28 cellular contexts compared by ENCODE assay signal in genomic region chr15:51069983-51070382, GRCh38. TPM values are rescaled to one million over a fixed set of nuclear protein-coding genes. Genes with fewer than 3 reads are reported as not detected.
"Had no signal": no experiment of that assay in that cellular context is flagged by ENCODE, and none has a peak within 500 bp of the region (broad histone marks: within the 10 kb centered on the region; RNA-seq: fewer than 3 reads in every experiment).

No MANE protein-coding gene starts in this region.

- H3K4me3 ChIP-seq: SJSA1 had no signal

- ATAC-seq: activated naive CD8-positive, alpha-beta T cell treated with anti-CD3 and anti-CD28 coated beads, Interleukin-2, amount 50 U/mL, for 24 hours; activated T-cell treated with anti-CD3 and anti-CD28 coated beads, Interleukin-2, amount 50 U/mL, for 4 hours; Panc1; WTC11 had no signal

- DNase-seq: activated CD4-positive, alpha-beta memory T cell treated with anti-CD3 and anti-CD28 coated beads for 36 hours; activated CD4-positive, alpha-beta T cell treated with anti-CD3 and anti-CD28 coated beads for 4 hours; activated CD4-positive, alpha-beta T cell treated with anti-CD3 and anti-CD28 coated beads, Interleukin-2, amount 50 U/mL, for 1 hour; activated CD4-positive, CD25-positive, alpha-beta regulatory T cell treated with anti-CD3 and anti-CD28 coated beads, Interleukin-2, amount 50 U/mL, for 72 hours; activated CD8-positive, alpha-beta memory T cell treated with anti-CD3 and anti-CD28 coated beads, Interleukin-2, amount 50 U/mL, for 4 hours; activated gamma-delta T cell treated with Interleukin-2 at 50 U/mL for 16 hours; activated naive CD4-positive, alpha-beta T cell treated with anti-CD3 and anti-CD28 coated beads for 36 hours; activated naive CD8-positive, alpha-beta T cell treated with anti-CD3 and anti-CD28 coated beads, Interleukin-2, amount 50 U/mL, for 24 hours; activated T-cell treated with anti-CD3 and anti-CD28 coated beads for 4 hours; activated T-cell treated with anti-CD3 and anti-CD28 coated beads, Interleukin-2, amount 50 U/mL, for 4 hours; anterior cingulate cortex; caudate nucleus; NCI-H1105; NCI-H1417 treated with DMSO at 0.1 percent for 48 hours; NCI-H187 treated with DMSO at 0.1 percent for 48 hours; NCI-H2081; NCI-H2171 treated with DMSO at 0.1 percent for 48 hours; NCI-H2227 treated with DMSO at 0.1 percent for 48 hours; NCI-H446 treated with DMSO at 0.1 percent for 48 hours; NCI-H524; NCI-H69; SHP77 treated with DMSO at 0.1 percent for 48 hours; SK-N-SH had no signal

- H3K4me1 ChIP-seq: SJSA1 had no signal

- H3K9me2 ChIP-seq: SK-N-SH had no signal

- H3K9me3 ChIP-seq: SJSA1, SK-N-SH had no signal

- FAIRE-seq: bronchial epithelial cell, TTC549 had no signal

- H3K4me2 ChIP-seq: SK-N-SH had no signal

- H3K9ac ChIP-seq: SK-N-SH had no signal

- H3K27ac ChIP-seq: SJSA1 had no signal

- H3K36me3 ChIP-seq: SJSA1 had no signal

RNA-seq across cellular contexts. Expression of gene TNFAIP8L3, which starts 24.7 kb away (rescaled TPM):
- total RNA-seq: activated naive CD4-positive, alpha-beta T cell treated with anti-CD3 and anti-CD28 coated beads for 36 hours; SJSA1 had no signal
